ENCODE assay signal across 1 cellular context in genomic region chr16:11105038-11105903, GRCh38.
TF ChIP-seq lines count a peak whose summit lies in the region.

No MANE protein-coding gene starts in this region.

TF ChIP-seq in WTC11, 78 proteins besides CTCF, POLR2A, EP300 and RAD21 (continued from another document):
- TF ChIP-seq, protein P1, sequence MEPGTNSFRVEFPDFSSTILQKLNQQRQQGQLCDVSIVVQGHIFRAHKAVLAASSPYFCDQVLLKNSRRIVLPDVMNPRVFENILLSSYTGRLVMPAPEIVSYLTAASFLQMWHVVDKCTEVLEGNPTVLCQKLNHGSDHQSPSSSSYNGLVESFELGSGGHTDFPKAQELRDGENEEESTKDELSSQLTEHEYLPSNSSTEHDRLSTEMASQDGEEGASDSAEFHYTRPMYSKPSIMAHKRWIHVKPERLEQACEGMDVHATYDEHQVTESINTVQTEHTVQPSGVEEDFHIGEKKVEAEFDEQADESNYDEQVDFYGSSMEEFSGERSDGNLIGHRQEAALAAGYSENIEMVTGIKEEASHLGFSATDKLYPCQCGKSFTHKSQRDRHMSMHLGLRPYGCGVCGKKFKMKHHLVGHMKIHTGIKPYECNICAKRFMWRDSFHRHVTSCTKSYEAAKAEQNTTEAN (CRISPR knock-in tag; IDR thresholded peaks at IDR 0.05): no peak
- TF ChIP-seq, protein P2, sequence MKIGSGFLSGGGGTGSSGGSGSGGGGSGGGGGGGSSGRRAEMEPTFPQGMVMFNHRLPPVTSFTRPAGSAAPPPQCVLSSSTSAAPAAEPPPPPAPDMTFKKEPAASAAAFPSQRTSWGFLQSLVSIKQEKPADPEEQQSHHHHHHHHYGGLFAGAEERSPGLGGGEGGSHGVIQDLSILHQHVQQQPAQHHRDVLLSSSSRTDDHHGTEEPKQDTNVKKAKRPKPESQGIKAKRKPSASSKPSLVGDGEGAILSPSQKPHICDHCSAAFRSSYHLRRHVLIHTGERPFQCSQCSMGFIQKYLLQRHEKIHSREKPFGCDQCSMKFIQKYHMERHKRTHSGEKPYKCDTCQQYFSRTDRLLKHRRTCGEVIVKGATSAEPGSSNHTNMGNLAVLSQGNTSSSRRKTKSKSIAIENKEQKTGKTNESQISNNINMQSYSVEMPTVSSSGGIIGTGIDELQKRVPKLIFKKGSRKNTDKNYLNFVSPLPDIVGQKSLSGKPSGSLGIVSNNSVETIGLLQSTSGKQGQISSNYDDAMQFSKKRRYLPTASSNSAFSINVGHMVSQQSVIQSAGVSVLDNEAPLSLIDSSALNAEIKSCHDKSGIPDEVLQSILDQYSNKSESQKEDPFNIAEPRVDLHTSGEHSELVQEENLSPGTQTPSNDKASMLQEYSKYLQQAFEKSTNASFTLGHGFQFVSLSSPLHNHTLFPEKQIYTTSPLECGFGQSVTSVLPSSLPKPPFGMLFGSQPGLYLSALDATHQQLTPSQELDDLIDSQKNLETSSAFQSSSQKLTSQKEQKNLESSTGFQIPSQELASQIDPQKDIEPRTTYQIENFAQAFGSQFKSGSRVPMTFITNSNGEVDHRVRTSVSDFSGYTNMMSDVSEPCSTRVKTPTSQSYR (CRISPR knock-in tag; IDR thresholded peaks at IDR 0.05): no peak
- TF ChIP-seq MXD4 (CRISPR knock-in tag; IDR thresholded peaks at IDR 0.05; ENCODE audit: borderline replicate concordance): no peak
- no peak for TF ChIP-seq ZBTB21 (CRISPR knock-in tag; IDR thresholded peaks at IDR 0.05; ENCODE audit: borderline replicate concordance)
TF ChIP-seq in WTC11: peak in this region for 0.
